8 cellular contexts compared by ENCODE assay signal in the genomic region with DNA sequence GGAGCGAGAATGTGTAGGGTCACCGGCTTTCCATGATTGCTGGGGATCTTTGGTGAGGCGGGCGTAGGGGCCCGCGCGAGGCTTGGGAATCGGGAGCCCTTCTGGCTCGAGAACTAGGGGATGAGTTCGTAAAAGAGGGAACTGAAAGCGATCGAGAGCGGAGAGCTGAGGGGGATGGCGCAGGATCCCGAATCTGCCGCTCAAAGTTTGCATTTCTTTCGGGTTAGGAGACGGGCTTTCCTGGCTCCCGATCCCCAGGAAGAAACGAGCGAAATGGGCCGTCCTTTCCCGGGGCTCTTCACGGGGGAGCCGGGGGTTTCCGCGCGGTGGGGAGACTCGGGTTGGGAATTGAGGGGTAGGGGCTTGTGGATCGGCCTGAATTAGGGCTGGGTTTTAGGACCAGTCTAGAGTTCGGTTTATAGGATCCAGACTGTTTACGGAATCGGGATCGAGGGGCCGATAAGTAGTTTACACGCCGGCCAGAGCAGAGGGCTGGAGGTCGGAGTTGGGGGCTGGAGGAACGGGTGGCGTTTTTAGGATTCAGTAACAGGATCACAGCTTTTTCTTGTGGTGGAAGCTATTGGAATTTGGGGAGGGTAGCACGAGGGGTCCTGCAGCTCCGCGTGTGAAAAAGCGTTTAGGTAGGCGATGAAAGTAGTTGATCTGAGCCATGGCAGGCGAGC. TPM values are rescaled to one million over a fixed set of nuclear protein-coding genes. Genes with fewer than 3 reads are reported as not detected.
DNase-seq lines count a peak whose midpoint lies in the region; TF ChIP-seq lines count a peak whose summit lies in the region.

No MANE protein-coding gene starts in this region.

- H3K27ac ChIP-seq in H9 (ENCODE audit: insufficient read length, low read depth, low read length): no peak overlapping the region
- H3K27ac ChIP-seq in substantia nigra (ENCODE audit: low read depth, low read length, poor library complexity, severe bottlenecking): peak overlapping the region; percentile 51

- H3K18ac ChIP-seq in H9 (ENCODE audit: insufficient read length, low read depth, low read length): peak overlapping the region; percentile 41

- no CpG with 5 or more reads among the region's 46 CpGs for WGBS in H9 (ENCODE audit: extremely low coverage, insufficient read length, low lambda C conversion rate)

- H3K23ac ChIP-seq in H9 (ENCODE audit: insufficient read length, low read depth, low read length): no peak overlapping the region

- H3K9me3 Mint-ChIP-seq in H9: 0 out of 5 replicates have a peak, but pooled peaks cover 0 to 2% of the 10 kb centered on the region in 2 experiments

- no peak overlapping the region for H4K5ac ChIP-seq in H9 (ENCODE audit: insufficient read length, low read depth, low read length)

- CTCF ChIA-PET in BJ (lab: Yijun Ruan, JAX): interaction anchor here (0.5 to 3.7 kb wide), 5 partner anchors 9 to 416 kb away, joined by 3 to 24 read pairs (median 4); no protein-coding TSS in a partner anchor

- no peak overlapping the region for H2AFZ ChIP-seq in H9 (ENCODE audit: low read length)

- no peak overlapping the region for H4K91ac ChIP-seq in H9 (ENCODE audit: insufficient read length, low read depth, low read length)

- no peak overlapping the region for H4K8ac ChIP-seq in H9 (replicated peaks; ENCODE audit: insufficient read length, low read depth, low read length)

- no peak overlapping the region for H2AK5ac ChIP-seq in H9 (ENCODE audit: insufficient read length, low read length)

- no peak overlapping the region for H2BK12ac ChIP-seq in H9 (ENCODE audit: insufficient read length, low read depth, low read length)

- peaks cover 60% of the 10 kb centered on the region for H3K27me3 Mint-ChIP-seq in H9 (ENCODE audit: low read depth)

- in situ Hi-C loops in astrocyte of the cerebellum (cut with HindIII; ENCODE audit: low sequenced_read_pairs): loop anchor here (5.0 kb wide), 1 partner anchor 91 kb away; no protein-coding TSS in a partner anchor

- peak overlapping the region; percentile 78 to 94 for H3K4me3 Mint-ChIP-seq in H9

- POLR2A ChIA-PET in BJ (lab: Charles Lee): no interaction called here

- H3K36me3 ChIP-seq in BJ (ENCODE audit: control insufficient read depth, insufficient read depth, low read length): no peaks in the 10 kb centered on the region

- DNase-seq in BJ (ENCODE audit: low read depth) (no peak), H9 (no peak), astrocyte of the cerebellum (ENCODE audit: low read depth) (no peak), kidney tubule cell (ENCODE audit: low spot score) (peak; percentile 4), substantia nigra (lab: John Stamatoyannopoulos, UW) (peak in 2 of 49 donors; percentile 36 to 38), SKM-1 (lab: John Stamatoyannopoulos, UW; ENCODE audit: unreplicated experiment) (no peak)
- no peak for DNase-seq in stimulated activated CD4-positive, alpha-beta T cell treated with anti-CD3 and anti-CD28 coated beads, Interleukin-12 subunit alpha, Interleukin-12 subunit beta, amount 100 ng/mL, for 4 hours
- no peak for DNase-seq in activated effector memory CD4-positive, alpha-beta T cell treated with anti-CD3 and anti-CD28 coated beads, Interleukin-2, amount 50 U/mL, for 16 hours

- H3K36me3 Mint-ChIP-seq in H9 (ENCODE audit: insufficient read depth in 1 of 3, low read depth in 3 of 3): no peaks in the 10 kb centered on the region; a peak in 1 of 7 replicates

- H2BK20ac ChIP-seq in H9 (ENCODE audit: low read depth, low read length, poor library complexity, severe bottlenecking): no peak overlapping the region

- H3K9ac ChIP-seq in H9 (ENCODE audit: extremely low read depth, insufficient read length, low read length): peak overlapping the region; percentile 25

- H2BK15ac ChIP-seq in H9 (ENCODE audit: low read depth, low read length): no peak overlapping the region

- peaks cover 11% of the 10 kb centered on the region; the same call in 1 of the 2 replicates for H3K4me1 ChIP-seq in H9 (ENCODE audit: insufficient read depth, low read length)

- TF ChIP-seq CTCF in BJ (IDR thresholded peaks at IDR 0.05; ENCODE audit: insufficient read depth, low read depth, low read length) (no peak), H9 (conservative IDR thresholded peaks at IDR 0.05) (no peak), astrocyte of the cerebellum (IDR thresholded peaks at IDR 0.05; ENCODE audit: low read depth, low read length, missing control alignments) (no peak)

- H3K56ac ChIP-seq in H9 (ENCODE audit: insufficient read length, low read depth, low read length): no peak overlapping the region

- no peak overlapping the region for H3K4ac ChIP-seq in H9 (ENCODE audit: low read depth, low read length)

- H3K27me3 ChIP-seq in BJ (ENCODE audit: control insufficient read depth, insufficient read depth, low read length): peaks cover 49% of the 10 kb centered on the region
- peaks cover 40% of the 10 kb centered on the region for H3K27me3 ChIP-seq in H9 (ENCODE audit: insufficient read depth, low read length)

- H4K20me1 ChIP-seq in H9 (ENCODE audit: control insufficient read depth, insufficient read depth, insufficient read length): no peaks in the 10 kb centered on the region

- H3K4me1 Mint-ChIP-seq in H9: peaks cover 68 to 74% of the 10 kb centered on the region in 2 experiments

- H3K79me2 ChIP-seq in H9 (ENCODE audit: insufficient read depth, low read length): no peaks in the 10 kb centered on the region

- peak overlapping the region; percentile 31 for H3K14ac ChIP-seq in H9 (ENCODE audit: insufficient read depth, low read length)

- H3K4me2 ChIP-seq in H9 (ENCODE audit: insufficient read depth, insufficient read length, low read length): peak overlapping the region; percentile 88

- H3K79me1 ChIP-seq in H9 (ENCODE audit: insufficient read depth, low read depth, low read length, poor library complexity, severe bottlenecking): no peaks in the 10 kb centered on the region

- H3K9me3 ChIP-seq in H9 (ENCODE audit: control insufficient read depth, low read depth, low read length): no peaks in the 10 kb centered on the region

- no peak overlapping the region for H2BK5ac ChIP-seq in H9 (ENCODE audit: insufficient read length, low read length)

- H3K4me3 ChIP-seq in BJ (ENCODE audit: low read depth, low read length) (peak overlapping the region; percentile 40), astrocyte of the cerebellum (ENCODE audit: low read depth, low read length) (peak overlapping the region; percentile 64)

- peaks cover 36% of the 10 kb centered on the region for H3K23me2 ChIP-seq in H9 (ENCODE audit: insufficient read length, low read depth, low read length, poor library complexity, severe bottlenecking)

- H3K27ac Mint-ChIP-seq in H9: peak overlapping the region in 1 of 3 experiments; percentile 79; a peak in 3 of 7 replicates

- H3T11ph ChIP-seq in H9 (ENCODE audit: low read length): no peak overlapping the region

- H2BK120ac ChIP-seq in H9 (ENCODE audit: low read depth, low read length, poor library complexity, severe bottlenecking): no peak overlapping the region

RNA-seq across cellular contexts. Expression of a gene that starts 1.3 kb away (rescaled TPM):
- polyA plus RNA-seq in BJ (2011; rRNA removed): 0.02 TPM in 1 of 2 replicates, not detected in the other
- polyA minus RNA-seq in BJ (2011; rRNA and poly(A)+ RNA removed): not detected in 2 replicates
- 1.3 and 1.4 TPM in 2 replicates for total RNA-seq in H9 (2021)

RNA-seq across cellular contexts. Expression of a gene that starts 54.4 kb away (rescaled TPM):
- 15.1 and 20.6 TPM in 2 replicates for polyA plus RNA-seq in BJ (2011; rRNA removed)
- polyA minus RNA-seq in BJ (2011; rRNA and poly(A)+ RNA removed): 5.6 and 6.1 TPM in 2 replicates
- total RNA-seq in H9 (2021): 14.3 and 15.2 TPM in 2 replicates
